15 cellular contexts compared by ENCODE assay signal in the genomic region with DNA sequence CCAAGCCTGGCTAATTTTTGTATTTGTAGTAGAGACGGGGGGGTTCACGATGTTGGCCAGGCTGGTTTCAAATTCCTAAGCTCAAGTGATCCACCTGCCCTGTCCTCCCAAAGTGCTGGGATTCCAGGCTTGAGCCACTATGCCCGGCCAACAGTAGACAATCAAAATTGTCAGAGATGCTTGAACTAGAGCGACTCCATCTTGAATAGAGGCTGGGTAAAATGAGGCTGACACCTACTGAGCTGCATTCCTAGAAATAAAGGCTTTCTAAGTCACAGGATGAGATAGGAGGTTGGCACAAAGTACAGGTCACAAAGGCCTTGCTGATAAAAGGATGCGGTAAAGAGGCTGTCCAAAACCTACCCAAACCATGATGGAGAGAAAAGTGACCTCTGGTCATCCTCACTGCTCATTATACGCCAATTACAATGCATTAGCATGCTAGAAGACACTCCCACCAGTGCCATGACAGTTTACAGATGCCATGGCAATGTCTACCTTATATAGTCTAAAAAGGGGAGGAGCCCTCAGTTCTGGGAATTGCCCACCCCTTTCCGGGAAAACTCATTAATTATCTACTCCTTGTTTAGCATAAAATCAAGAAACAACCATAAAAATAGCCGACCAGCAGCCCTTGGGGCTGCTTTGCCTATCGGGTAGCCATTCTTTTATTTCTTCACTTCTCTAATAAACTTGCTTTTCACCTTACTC.
DNase-seq lines count a peak whose midpoint lies in the region; ATAC-seq and TF ChIP-seq lines count a peak whose summit lies in the region.
"Had no signal": no experiment of that assay in that cellular context is flagged by ENCODE, and none has a peak within 500 bp of the region (broad histone marks: within the 10 kb centered on the region; RNA-seq: fewer than 3 reads in every experiment).

No MANE protein-coding gene starts in this region.

- no peak overlapping the region for H3K56ac ChIP-seq in mesendoderm (ENCODE audit: low read length)

- H3K9me3 ChIP-seq in CD4-positive, alpha-beta T cell (ENCODE audit: control insufficient read depth, low read length), result no peaks in the 10 kb centered on the region
- H3K9me3 ChIP-seq: A549 had no signal

- H3K36me3 Mint-ChIP-seq in WTC11 (peaks cover 19% of the 10 kb centered on the region), mesothelial cell of epicardium (no peaks in the 10 kb centered on the region)
- no peaks in the 10 kb centered on the region for H3K36me3 Mint-ChIP-seq in CD4-positive, alpha-beta T cell (ENCODE audit: low read depth)
- H3K36me3 Mint-ChIP-seq: CD4-positive, CD25-positive, alpha-beta regulatory T cell had no signal

- no peak overlapping the region for H2BK5ac ChIP-seq in mesendoderm (ENCODE audit: low read length)

- no peaks in the 10 kb centered on the region for H3K27me3 ChIP-seq in mesendoderm (ENCODE audit: insufficient read depth, low read length, poor library complexity)
- H3K27me3 ChIP-seq in CD4-positive, alpha-beta T cell (ENCODE audit: control insufficient read depth, insufficient read depth, low read length), result peaks cover 14% of the 10 kb centered on the region

- no peak overlapping the region for H4K5ac ChIP-seq in mesendoderm (ENCODE audit: low read length)

- no peaks in the 10 kb centered on the region for H3K79me2 ChIP-seq in mesendoderm (ENCODE audit: control insufficient read depth, insufficient read depth, low read length)

- H3K9ac ChIP-seq in mesendoderm (ENCODE audit: low read length), result no peak overlapping the region

- peak; percentile 66 for DNase-seq in OCI-M1 (lab: John Stamatoyannopoulos, UW)
- no peak for DNase-seq in WTC11 (ENCODE audit: low spot score)
- no peak for DNase-seq in mesothelial cell of epicardium (ENCODE audit: low spot score in 2 of 2, unreplicated experiment in 2 of 2)
- no peak for DNase-seq in LoVo (ENCODE audit: low spot score)
- no peak for DNase-seq in mesendoderm
- DNase-seq in CD4-positive, alpha-beta T cell, result no peak
- DNase-seq: Calu3; CD4-positive, CD25-positive, alpha-beta regulatory T cell; DMS79; GOT3; H9; KBM-7 had no signal

- H3K27me3 Mint-ChIP-seq in WTC11 (ENCODE audit: low read depth), result no peaks in the 10 kb centered on the region
- no peaks in the 10 kb centered on the region for H3K27me3 Mint-ChIP-seq in mesothelial cell of epicardium (ENCODE audit: low read depth)
- H3K27me3 Mint-ChIP-seq in CD4-positive, alpha-beta T cell, result peaks cover 47% of the 10 kb centered on the region

- no peak overlapping the region for H3K18ac ChIP-seq in mesendoderm (ENCODE audit: low read length)

- H3K36me3 ChIP-seq in mesendoderm (ENCODE audit: control insufficient read depth, insufficient read depth, low read length), result no peaks in the 10 kb centered on the region

- H2BK120ac ChIP-seq in mesendoderm (ENCODE audit: low read depth, low read length), result no peak overlapping the region

- H3K9me3 Mint-ChIP-seq in WTC11, result peaks cover 17% of the 10 kb centered on the region
- no peaks in the 10 kb centered on the region for H3K9me3 Mint-ChIP-seq in mesothelial cell of epicardium
- no peaks in the 10 kb centered on the region for H3K9me3 Mint-ChIP-seq in CD4-positive, alpha-beta T cell

- WGBS in mesendoderm (ENCODE audit: extremely low coverage, insufficient coverage, low lambda C conversion rate), result no CpG with 5 or more reads among the region's 9 CpGs

- H3K79me1 ChIP-seq in mesendoderm (ENCODE audit: low read length), result no peaks in the 10 kb centered on the region

- no peak overlapping the region for H3K4me3 ChIP-seq in mesendoderm (ENCODE audit: low read length)
- H3K4me3 ChIP-seq: A549, GM12878 had no signal

- no peak for TF ChIP-seq CTCF in WTC11 (IDR thresholded peaks at IDR 0.05)
- no peak for TF ChIP-seq CTCF in mesothelial cell of epicardium (IDR thresholded peaks at IDR 0.05; ENCODE audit: unreplicated experiment)
- no peak for TF ChIP-seq CTCF in CD4-positive, alpha-beta T cell (IDR thresholded peaks at IDR 0.05)

- no peak overlapping the region for H3K27ac ChIP-seq in mesendoderm (ENCODE audit: low read depth, low read length)
- no peak overlapping the region for H3K27ac ChIP-seq in CD4-positive, alpha-beta T cell (ENCODE audit: low read depth, low read length)
- H3K27ac ChIP-seq: A549 had no signal

- no peak for ATAC-seq in WTC11
- ATAC-seq in HG02623 (IDR thresholded peaks at IDR 0.05; ENCODE audit: unreplicated experiment), result no peak
- ATAC-seq in CD4-positive, alpha-beta T cell (ENCODE audit: poor library complexity), result no peak
- ATAC-seq: A549, GM12878 had no signal

- POLR2A ChIA-PET in WTC11 (lab: Charles Lee), result no interaction called here
- POLR2A ChIA-PET in CD4-positive, alpha-beta T cell (lab: Charles Lee), result no interaction called here

- H2BK15ac ChIP-seq in mesendoderm (replicated peaks; ENCODE audit: low read depth), result no peak overlapping the region

- H3K4me1 ChIP-seq in mesendoderm (ENCODE audit: control insufficient read depth, low read depth, low read length), result peaks cover 18% of the 10 kb centered on the region

- H3K4me1 Mint-ChIP-seq in WTC11 (peaks cover 64% of the 10 kb centered on the region), mesothelial cell of epicardium (peaks cover 53% of the 10 kb centered on the region)
- no peaks in the 10 kb centered on the region for H3K4me1 Mint-ChIP-seq in CD4-positive, alpha-beta T cell (ENCODE audit: low read depth)

- H2AK5ac ChIP-seq in mesendoderm (ENCODE audit: low read length), result no peak overlapping the region

- H3K4me2 ChIP-seq in mesendoderm (ENCODE audit: low read length), result no peak overlapping the region
- H3K4me2 ChIP-seq: A549 had no signal

- H4K8ac ChIP-seq in mesendoderm (ENCODE audit: low read depth, low read length), result no peak overlapping the region

- no peak overlapping the region for H3K4me3 Mint-ChIP-seq in WTC11
- H3K4me3 Mint-ChIP-seq in mesothelial cell of epicardium, result no peak overlapping the region
- no peak overlapping the region for H3K4me3 Mint-ChIP-seq in CD4-positive, alpha-beta T cell
- H3K4me3 Mint-ChIP-seq: CD4-positive, CD25-positive, alpha-beta regulatory T cell; H9 had no signal

- CTCF ChIA-PET in WTC11 (lab: Charles Lee), result no interaction called here
- CTCF ChIA-PET in CD4-positive, alpha-beta T cell (lab: Charles Lee), result interaction anchor here (0.6 kb wide), 1 partner anchor 60 kb away, joined by 3 read pairs; no protein-coding TSS in a partner anchor

- no peak overlapping the region for H3K23ac ChIP-seq in mesendoderm (ENCODE audit: low read length)

- H3K27ac Mint-ChIP-seq in WTC11, result peak overlapping the region; percentile 81; the same call in 1 of the 2 replicates
- peak overlapping the region; percentile 72 for H3K27ac Mint-ChIP-seq in mesothelial cell of epicardium
- no peak overlapping the region for H3K27ac Mint-ChIP-seq in CD4-positive, alpha-beta T cell
- H3K27ac Mint-ChIP-seq: CD4-positive, CD25-positive, alpha-beta regulatory T cell had no signal

- H3K4ac ChIP-seq in mesendoderm (ENCODE audit: low read depth, low read length), result no peak overlapping the region

- intact Hi-C loops in CD4-positive, alpha-beta T cell (cut with DNase I, micrococcal nuclease), result no loop called here

TF ChIP-seq in WTC11, 78 proteins besides CTCF, POLR2A, EP300 and RAD21 (continues in another document):
- no peak for TF ChIP-seq IRF2 (CRISPR knock-in tag; IDR thresholded peaks at IDR 0.05; ENCODE audit: borderline replicate concordance, low read depth)
- TF ChIP-seq OVOL2 (CRISPR knock-in tag; IDR thresholded peaks at IDR 0.05; ENCODE audit: borderline replicate concordance), result no peak
- TF ChIP-seq, protein P1, sequence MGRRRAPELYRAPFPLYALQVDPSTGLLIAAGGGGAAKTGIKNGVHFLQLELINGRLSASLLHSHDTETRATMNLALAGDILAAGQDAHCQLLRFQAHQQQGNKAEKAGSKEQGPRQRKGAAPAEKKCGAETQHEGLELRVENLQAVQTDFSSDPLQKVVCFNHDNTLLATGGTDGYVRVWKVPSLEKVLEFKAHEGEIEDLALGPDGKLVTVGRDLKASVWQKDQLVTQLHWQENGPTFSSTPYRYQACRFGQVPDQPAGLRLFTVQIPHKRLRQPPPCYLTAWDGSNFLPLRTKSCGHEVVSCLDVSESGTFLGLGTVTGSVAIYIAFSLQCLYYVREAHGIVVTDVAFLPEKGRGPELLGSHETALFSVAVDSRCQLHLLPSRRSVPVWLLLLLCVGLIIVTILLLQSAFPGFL (CRISPR knock-in tag; IDR thresholded peaks at IDR 0.05; ENCODE audit: borderline replicate concordance), result no peak
- TF ChIP-seq, protein P2, sequence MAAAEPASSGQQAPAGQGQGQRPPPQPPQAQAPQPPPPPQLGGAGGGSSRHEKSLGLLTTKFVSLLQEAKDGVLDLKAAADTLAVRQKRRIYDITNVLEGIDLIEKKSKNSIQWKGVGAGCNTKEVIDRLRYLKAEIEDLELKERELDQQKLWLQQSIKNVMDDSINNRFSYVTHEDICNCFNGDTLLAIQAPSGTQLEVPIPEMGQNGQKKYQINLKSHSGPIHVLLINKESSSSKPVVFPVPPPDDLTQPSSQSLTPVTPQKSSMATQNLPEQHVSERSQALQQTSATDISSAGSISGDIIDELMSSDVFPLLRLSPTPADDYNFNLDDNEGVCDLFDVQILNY (CRISPR knock-in tag; IDR thresholded peaks at IDR 0.05), result no peak
- no peak for TF ChIP-seq NR1H2 (CRISPR knock-in tag; IDR thresholded peaks at IDR 0.05)
- no peak for TF ChIP-seq ZNF219 (CRISPR knock-in tag; IDR thresholded peaks at IDR 0.05; ENCODE audit: borderline replicate concordance)
- no peak for TF ChIP-seq ZNF423 (CRISPR knock-in tag; IDR thresholded peaks at IDR 0.05)
- TF ChIP-seq GRHL2 (CRISPR knock-in tag; IDR thresholded peaks at IDR 0.05; ENCODE audit: insufficient replicate concordance, severe bottlenecking), result no peak
- no peak for TF ChIP-seq GTF2I (CRISPR knock-in tag; conservative IDR thresholded peaks at IDR 0.05)
- no peak for TF ChIP-seq ZNF263 (CRISPR knock-in tag; IDR thresholded peaks at IDR 0.05; ENCODE audit: low read depth)
- TF ChIP-seq, protein P3, sequence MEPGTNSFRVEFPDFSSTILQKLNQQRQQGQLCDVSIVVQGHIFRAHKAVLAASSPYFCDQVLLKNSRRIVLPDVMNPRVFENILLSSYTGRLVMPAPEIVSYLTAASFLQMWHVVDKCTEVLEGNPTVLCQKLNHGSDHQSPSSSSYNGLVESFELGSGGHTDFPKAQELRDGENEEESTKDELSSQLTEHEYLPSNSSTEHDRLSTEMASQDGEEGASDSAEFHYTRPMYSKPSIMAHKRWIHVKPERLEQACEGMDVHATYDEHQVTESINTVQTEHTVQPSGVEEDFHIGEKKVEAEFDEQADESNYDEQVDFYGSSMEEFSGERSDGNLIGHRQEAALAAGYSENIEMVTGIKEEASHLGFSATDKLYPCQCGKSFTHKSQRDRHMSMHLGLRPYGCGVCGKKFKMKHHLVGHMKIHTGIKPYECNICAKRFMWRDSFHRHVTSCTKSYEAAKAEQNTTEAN (CRISPR knock-in tag; IDR thresholded peaks at IDR 0.05), result no peak
- no peak for TF ChIP-seq ZNF232 (CRISPR knock-in tag; IDR thresholded peaks at IDR 0.05)
- TF ChIP-seq SMAD4 (CRISPR knock-in tag; IDR thresholded peaks at IDR 0.05), result no peak
